9 cellular contexts compared by ENCODE assay signal in genomic region chr2:48414980-48415764, GRCh38. TPM values are rescaled to one million over a fixed set of nuclear protein-coding genes. Genes with fewer than 3 reads are reported as not detected.
DNase-seq lines count a peak whose midpoint lies in the region; TF ChIP-seq lines count a peak whose summit lies in the region.
"Had no signal": no experiment of that assay in that cellular context is flagged by ENCODE, and none has a peak within 500 bp of the region (broad histone marks: within the 10 kb centered on the region; RNA-seq: fewer than 3 reads in every experiment).

No MANE protein-coding gene starts in this region.

- peaks cover 57% of the 10 kb centered on the region for H3K4me1 Mint-ChIP-seq in neural crest cell

- H3K9me3 Mint-ChIP-seq in neural crest cell: no peaks in the 10 kb centered on the region

- no peak for TF ChIP-seq CTCF in MM.1S (IDR thresholded peaks at IDR 0.05; ENCODE audit: low read length)
- no peak for TF ChIP-seq CTCF in neural crest cell (conservative IDR thresholded peaks at IDR 0.05)

- H3K36me3 ChIP-seq in MM.1S (replicated peaks; ENCODE audit: insufficient read depth, low read length) (no peaks in the 10 kb centered on the region), duodenal mucosa (ENCODE audit: control insufficient read depth in 1 of 2, insufficient read depth in 2 of 2, low read length in 2 of 2) (no peaks in the 10 kb centered on the region)

- H3K27me3 ChIP-seq in MM.1S (replicated peaks; ENCODE audit: insufficient read depth, low read length) (no peaks in the 10 kb centered on the region), duodenal mucosa (ENCODE audit: control insufficient read depth in 1 of 2, insufficient read depth in 2 of 2, low read length in 2 of 2) (no peaks in the 10 kb centered on the region)

- peak overlapping the region; percentile 4; the same call in 1 of the 2 replicates for H3K4me2 ChIP-seq in MM.1S (ENCODE audit: low read depth, low read length)

- H3K9ac ChIP-seq in MM.1S (ENCODE audit: low read length) (no peak overlapping the region), duodenal mucosa (ENCODE audit: low read depth in 1 of 2, low read length in 2 of 2) (no peak overlapping the region)

- no peaks in the 10 kb centered on the region for H4K20me1 ChIP-seq in MM.1S (ENCODE audit: insufficient read depth, low read length)

- no peaks in the 10 kb centered on the region for H3K27me3 Mint-ChIP-seq in neural crest cell (ENCODE audit: low read depth)

- no peaks in the 10 kb centered on the region for H3K9me2 ChIP-seq in MM.1S (replicated peaks; ENCODE audit: insufficient read depth, low read length)

- H3K27ac ChIP-seq in MM.1S (ENCODE audit: low read length): peak overlapping the region; percentile 32; the same call in 1 of the 2 replicates
- no peak overlapping the region for H3K27ac ChIP-seq in duodenal mucosa (ENCODE audit: low read depth, low read length)

- H3K36me3 Mint-ChIP-seq in neural crest cell (ENCODE audit: low read depth): no peaks in the 10 kb centered on the region

- no peaks in the 10 kb centered on the region for H3K79me2 ChIP-seq in MM.1S (ENCODE audit: low read length)

- H3K9me3 ChIP-seq in MM.1S (replicated peaks; ENCODE audit: insufficient read depth, low read length) (no peaks in the 10 kb centered on the region), duodenal mucosa (ENCODE audit: control insufficient read depth in 1 of 2, low read length in 2 of 2) (no peaks in the 10 kb centered on the region)

- peak overlapping the region; percentile 97 for H3K27ac Mint-ChIP-seq in neural crest cell (ENCODE audit: unreplicated experiment)

- H3K4me1 ChIP-seq in MM.1S (ENCODE audit: low read length): peaks cover 14% of the 10 kb centered on the region
- H3K4me1 ChIP-seq in duodenal mucosa (ENCODE audit: control insufficient read depth in 1 of 2, insufficient read depth in 2 of 2, low read length in 2 of 2): peaks cover 23 to 25% of the 10 kb centered on the region in 2 donors

- no peaks in the 10 kb centered on the region for H3F3A ChIP-seq in MM.1S (ENCODE audit: insufficient read depth, low read length)

- H3K4me3 ChIP-seq in MM.1S (ENCODE audit: low read length): no peak overlapping the region
- H3K4me3 ChIP-seq in duodenal mucosa (ENCODE audit: low read depth in 1 of 2, low read length in 2 of 2): peak overlapping the region; percentile 11 to 46

- H3K4me3 Mint-ChIP-seq in neural crest cell: peak overlapping the region; percentile 45

- H2AFZ ChIP-seq in MM.1S (ENCODE audit: low read length): peak overlapping the region; percentile 27; the same call in 1 of the 2 replicates

- peak; percentile 15 for DNase-seq in COR-L47 (lab: John Stamatoyannopoulos, UW)
- DNase-seq in MM.1S: no peak
- DNase-seq in neural crest cell (ENCODE audit: low read depth, low spot score): no peak
- no peak for DNase-seq in ecto neural progenitor cell (ENCODE audit: low spot score)
- DNase-seq in NOMO-1 treated with dmso at 0.1 percent for 144 hours (lab: John Stamatoyannopoulos, UW; ENCODE audit: unreplicated experiment): no peak
- no peak for DNase-seq in NCI-H2171 treated with DMSO at 0.1 percent for 48 hours (lab: John Stamatoyannopoulos, UW)
- DNase-seq in stimulated activated CD4-positive, alpha-beta T cell treated with anti-CD3 and anti-CD28 coated beads, Interleukin-4, amount 100 ng/mL, for 24 hours: no peak
- DNase-seq: activated naive CD4-positive, alpha-beta T cell had no signal

RNA-seq across cellular contexts. Expression of gene PPP1R21, which starts 25.4 kb away (rescaled TPM):
- 16.9 and 17.9 TPM in 2 replicates for total RNA-seq in neural crest cell
